Comparison of ENCODE assay signal across 27 cellular contexts in the genomic region with DNA sequence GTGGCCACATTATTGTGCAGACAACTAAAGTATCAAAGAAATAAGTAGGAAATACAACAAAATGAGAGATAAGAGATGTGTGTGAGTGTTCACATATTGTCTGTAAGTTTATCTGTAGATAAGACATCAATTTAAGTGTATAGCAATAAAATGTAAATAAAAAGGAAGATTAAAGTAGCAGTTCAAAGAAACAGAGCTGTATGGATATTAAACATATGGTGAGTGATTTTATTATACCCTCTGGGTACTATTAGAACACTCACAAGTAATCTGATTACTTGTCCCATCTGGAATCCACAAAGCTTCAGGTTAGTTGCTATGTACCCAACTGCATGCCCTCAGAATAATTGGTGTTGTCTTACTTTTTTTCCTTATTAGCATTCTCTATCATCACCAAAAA.
"Had no signal": no experiment of that assay in that cellular context is flagged by ENCODE, and none has a peak within 500 bp of the region (broad histone marks: within the 10 kb centered on the region; RNA-seq: fewer than 3 reads in every experiment).

No MANE protein-coding gene starts in this region.

- ATAC-seq: effector memory CD8-positive, alpha-beta T cell; left colon; left ventricle myocardium superior; lower lobe of right lung; naive thymus-derived CD8-positive, alpha-beta T cell; psoas muscle; right cardiac atrium; stimulated activated effector memory CD8-positive, alpha-beta T cell treated with anti-CD3 and anti-CD28 coated beads, Interleukin-12 subunit alpha, Interleukin-12 subunit beta, amount 100 ng/mL, for 72 hours had no signal

- H3K4me3 ChIP-seq: esophagus squamous epithelium, lower lobe of right lung, ovary, psoas muscle, sigmoid colon, stomach, thyroid gland, vagina had no signal

- DNase-seq: dermis blood vessel endothelial cell; effector memory CD8-positive, alpha-beta T cell; erythroblast; esophagus squamous epithelium; hypothalamus; immature natural killer cell; islet precursor cell; kidney glomerular epithelial cell; left colon; left ventricle myocardium superior; lower lobe of right lung; naive thymus-derived CD8-positive, alpha-beta T cell; nephron progenitor cell; occipital lobe; ovary; posterior cingulate gyrus; psoas muscle; right cardiac atrium; sigmoid colon; stimulated activated CD4-positive, alpha-beta T cell treated with anti-CD3 and anti-CD28 coated beads, Interleukin-2, amount 100 ng/mL, for 24 hours; stimulated activated CD4-positive, alpha-beta T cell treated with anti-CD3 and anti-CD28 coated beads, Interleukin-4, amount 100 ng/mL, for 24 hours; stimulated activated naive CD4-positive, alpha-beta T cell treated with Interleukin-2 at 50 U/mL for 16 hours; stomach; thyroid gland; trophoblast cell had no signal

- H3K36me3 ChIP-seq: esophagus squamous epithelium, lower lobe of right lung, ovary, sigmoid colon, stomach, thyroid gland, vagina had no signal

- H3K9me3 ChIP-seq: esophagus squamous epithelium, lower lobe of right lung, ovary, psoas muscle, sigmoid colon, stomach, thyroid gland, vagina had no signal

- H3K27me3 ChIP-seq: esophagus squamous epithelium, ovary, sigmoid colon, stomach, thyroid gland, vagina had no signal

- H3K4me1 ChIP-seq: esophagus squamous epithelium, lower lobe of right lung, psoas muscle, sigmoid colon, stomach, thyroid gland, vagina had no signal

- H3K27ac ChIP-seq: esophagus squamous epithelium, lower lobe of right lung, ovary, psoas muscle, sigmoid colon, stomach, thyroid gland, vagina had no signal
